In the genomic region with DNA sequence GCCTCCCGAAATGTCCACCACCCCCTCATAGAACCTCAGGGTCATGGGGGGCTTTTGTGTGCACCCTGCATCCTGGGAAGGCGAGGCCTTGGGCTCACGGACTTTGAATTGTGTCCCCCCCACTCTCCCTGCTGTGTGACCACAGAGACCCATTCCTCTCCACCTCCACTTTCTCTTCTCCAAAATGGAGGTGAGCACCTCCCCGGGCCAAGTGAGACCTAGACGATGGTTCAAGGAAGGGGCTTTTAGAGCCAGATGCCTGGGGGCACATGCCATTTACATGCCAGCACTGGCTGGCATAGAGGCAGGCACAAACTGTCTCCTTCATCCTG, we compare ENCODE assay signal across 23 cellular contexts. TPM values are rescaled to one million over a fixed set of nuclear protein-coding genes. Genes with fewer than 3 reads are reported as not detected.
"Had no signal": no experiment of that assay in that cellular context is flagged by ENCODE, and none has a peak within 500 bp of the region (broad histone marks: within the 10 kb centered on the region; RNA-seq: fewer than 3 reads in every experiment).

No MANE protein-coding gene starts in this region.

- H3K36me3 ChIP-seq: breast epithelium, colonic mucosa, esophagus squamous epithelium, gastrocnemius medialis, right lobe of liver, WERI-Rb-1 had no signal

- H3K27ac Mint-ChIP-seq: activated CD4-positive, alpha-beta T cell treated with anti-CD3 and anti-CD28 coated beads, Interleukin-2, amount 10 ng/mL, durations not matched to agents 7 days and 5 days; activated CD8-positive, alpha-beta T cell treated with anti-CD3 and anti-CD28 coated beads for 36 hours; activated naive CD8-positive, alpha-beta T cell treated with anti-CD3 and anti-CD28 coated beads, Interleukin-2, amount 10 ng/mL, durations not matched to agents 7 days and 5 days; activated T-helper 2 cell treated with anti-CD3 and anti-CD28 coated beads, Interferon-gamma antibody, Interleukin-2, Interleukin-4, amounts not matched to agents 10 μg/mL and 5 μg/mL and 100 μg/mL, durations not matched to agents 14 hours and 24 hours and 36 hours; memory B cell; nephron had no signal

- H3K4me1 Mint-ChIP-seq: activated CD4-positive, alpha-beta T cell treated with anti-CD3 and anti-CD28 coated beads, Interleukin-2, amount 10 ng/mL, durations not matched to agents 7 days and 5 days; activated naive CD8-positive, alpha-beta T cell treated with anti-CD3 and anti-CD28 coated beads, Interleukin-2, amount 10 ng/mL, durations not matched to agents 7 days and 5 days; nephron had no signal

- ATAC-seq: activated CD8-positive, alpha-beta T cell treated with anti-CD3 and anti-CD28 coated beads for 36 hours; activated T-cell treated with anti-CD3 and anti-CD28 coated beads, Interleukin-2, amount 50 U/mL, for 4 hours; gastrocnemius medialis; right lobe of liver had no signal

- H3K4me3 ChIP-seq: breast epithelium, colonic mucosa, dorsolateral prefrontal cortex, esophagus squamous epithelium, gastrocnemius medialis, right lobe of liver, skin epidermis, testis had no signal

- DNase-seq: activated CD4-positive, alpha-beta T cell treated with anti-CD3 and anti-CD28 coated beads, Interleukin-2, amount 10 ng/mL, durations not matched to agents 7 days and 5 days; activated CD4-positive, CD25-positive, alpha-beta regulatory T cell treated with anti-CD3 and anti-CD28 coated beads, Interleukin-2, amount 50 U/mL, for 72 hours; activated CD8-positive, alpha-beta T cell treated with anti-CD3 and anti-CD28 coated beads for 36 hours; activated naive CD4-positive, alpha-beta T cell treated with Interleukin-2 at 50 U/mL for 16 hours; activated naive CD8-positive, alpha-beta T cell treated with anti-CD3 and anti-CD28 coated beads, Interleukin-2, amount 10 ng/mL, durations not matched to agents 7 days and 5 days; activated T-cell treated with anti-CD3 and anti-CD28 coated beads, Interleukin-2, amount 50 U/mL, for 4 hours; amniotic stem cell; colonic mucosa; esophagus squamous epithelium; gastrocnemius medialis; hippocampal formation; stimulated activated naive B cell treated with anti-CD40 and anti-IgM and Interleukin-4, amounts not matched to agents 10 μg/mL and 1 μg/mL and 100 μg/mL, for 72 hours; testis; trophoblast cell; WERI-Rb-1 had no signal

- H3K27ac ChIP-seq: breast epithelium, colonic mucosa, dorsolateral prefrontal cortex, esophagus squamous epithelium, gastrocnemius medialis, parathyroid adenoma, right lobe of liver, skin epidermis, testis, WERI-Rb-1 had no signal

- H3K4me3 Mint-ChIP-seq: activated CD4-positive, alpha-beta T cell treated with anti-CD3 and anti-CD28 coated beads, Interleukin-2, amount 10 ng/mL, durations not matched to agents 7 days and 5 days; activated CD8-positive, alpha-beta T cell treated with anti-CD3 and anti-CD28 coated beads for 36 hours; activated naive CD8-positive, alpha-beta T cell treated with anti-CD3 and anti-CD28 coated beads, Interleukin-2, amount 10 ng/mL, durations not matched to agents 7 days and 5 days; activated T-cell treated with anti-CD3 and anti-CD28 coated beads, Interleukin-2, amount 50 U/mL, for 4 hours; memory B cell; nephron had no signal

- H3K36me3 Mint-ChIP-seq: activated naive CD8-positive, alpha-beta T cell treated with anti-CD3 and anti-CD28 coated beads, Interleukin-2, amount 10 ng/mL, durations not matched to agents 7 days and 5 days; memory B cell had no signal

- H3K27me3 ChIP-seq: breast epithelium, colonic mucosa, dorsolateral prefrontal cortex, esophagus squamous epithelium, gastrocnemius medialis, right lobe of liver, testis had no signal

- H3K4me1 ChIP-seq: breast epithelium, colonic mucosa, esophagus squamous epithelium, gastrocnemius medialis, parathyroid adenoma, right lobe of liver, testis had no signal

- H3K9me3 ChIP-seq: breast epithelium, colonic mucosa, esophagus squamous epithelium, gastrocnemius medialis, right lobe of liver, testis had no signal

- H3K9me3 Mint-ChIP-seq: activated CD4-positive, alpha-beta T cell treated with anti-CD3 and anti-CD28 coated beads, Interleukin-2, amount 10 ng/mL, durations not matched to agents 7 days and 5 days; activated CD8-positive, alpha-beta T cell treated with anti-CD3 and anti-CD28 coated beads for 36 hours; activated naive CD8-positive, alpha-beta T cell treated with anti-CD3 and anti-CD28 coated beads, Interleukin-2, amount 10 ng/mL, durations not matched to agents 7 days and 5 days; activated T-cell treated with anti-CD3 and anti-CD28 coated beads, Interleukin-2, amount 50 U/mL, for 4 hours; activated T-helper 2 cell treated with anti-CD3 and anti-CD28 coated beads, Interferon-gamma antibody, Interleukin-2, Interleukin-4, amounts not matched to agents 10 μg/mL and 5 μg/mL and 100 μg/mL, durations not matched to agents 14 hours and 24 hours and 36 hours had no signal

- H3K27me3 Mint-ChIP-seq: activated naive CD8-positive, alpha-beta T cell treated with anti-CD3 and anti-CD28 coated beads, Interleukin-2, amount 10 ng/mL, durations not matched to agents 7 days and 5 days had no signal

RNA-seq across cellular contexts. Expression of a gene that starts 33.5 kb away (rescaled TPM):
- total RNA-seq: activated T-helper 2 cell treated with anti-CD3 and anti-CD28 coated beads, Interferon-gamma antibody, Interleukin-2, Interleukin-4, amounts not matched to agents 10 μg/mL and 5 μg/mL and 100 μg/mL, durations not matched to agents 14 hours and 24 hours and 36 hours had no signal
